22 cellular contexts compared by ENCODE assay signal in the genomic region with DNA sequence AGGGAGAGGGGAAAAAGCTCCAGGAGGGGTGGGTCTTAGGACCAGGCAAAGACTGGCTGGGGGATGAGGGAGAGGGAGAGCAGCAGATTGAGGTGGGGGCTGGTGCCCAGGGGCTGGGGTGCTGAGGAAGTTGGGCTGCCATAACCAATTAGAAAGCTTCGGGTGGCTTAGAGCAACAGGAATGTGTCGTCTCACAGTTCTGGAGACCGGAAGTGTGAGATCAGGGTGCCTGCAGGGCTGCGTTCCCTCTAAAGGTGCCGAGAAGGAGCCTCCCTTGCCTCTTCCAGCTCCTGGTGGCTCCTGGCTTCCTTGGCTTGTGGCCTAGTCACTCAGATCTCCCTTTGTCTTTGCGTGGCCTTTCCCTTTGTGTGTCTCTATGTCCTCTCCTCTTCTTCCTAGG. TPM values are rescaled to one million over a fixed set of nuclear protein-coding genes. Genes with fewer than 3 reads are reported as not detected.
DNase-seq lines count a peak whose midpoint lies in the region; ATAC-seq and TF ChIP-seq lines count a peak whose summit lies in the region.
"Had no signal": no experiment of that assay in that cellular context is flagged by ENCODE, and none has a peak within 500 bp of the region (broad histone marks: within the 10 kb centered on the region; RNA-seq: fewer than 3 reads in every experiment).

No MANE protein-coding gene starts in this region.

- peak overlapping the region in 1 of 5 experiments; percentile 56 for H3K4me3 Mint-ChIP-seq in brain
- H3K4me3 Mint-ChIP-seq: CD4-positive, alpha-beta memory T cell; IgD-negative memory B cell had no signal

- dilution Hi-C loops in IMR-90 (cut with HindIII; ENCODE audit: low sequenced_read_pairs, unreplicated experiment), result no loop called here

- H3K27me3 ChIP-seq in IMR-90 (ENCODE audit: control insufficient read depth, insufficient read depth, low read length), result 0 out of 2 replicates have a peak, but pooled peaks cover 4% of the 10 kb centered on the region
- H3K27me3 ChIP-seq in mesenchymal stem cell (ENCODE audit: control insufficient read depth in 1 of 2, insufficient read depth in 1 of 2, low read length in 2 of 2), result no peaks in the 10 kb centered on the region
- no peaks in the 10 kb centered on the region for H3K27me3 ChIP-seq in spleen (replicated peaks in 1 of 7)
- H3K27me3 ChIP-seq: BLaER1 had no signal

- H3K14ac ChIP-seq in IMR-90 (replicated peaks; ENCODE audit: low read depth, low read length), result no peak overlapping the region
- no peak overlapping the region for H3K14ac ChIP-seq in mesenchymal stem cell (ENCODE audit: low read length in 2 of 2)

- H3K4me1 ChIP-seq in IMR-90 (ENCODE audit: control insufficient read depth, insufficient read depth, low read length), result peaks cover 3% of the 10 kb centered on the region
- H3K4me1 ChIP-seq in mesenchymal stem cell (ENCODE audit: control insufficient read depth, insufficient read depth, low read depth, low read length), result peaks cover 9% of the 10 kb centered on the region
- peaks cover 3 to 75% (median 30%) of the 10 kb centered on the region in 6 donors for H3K4me1 ChIP-seq in spleen
- H3K4me1 ChIP-seq: BLaER1 had no signal

- H2BK12ac ChIP-seq in mesenchymal stem cell (ENCODE audit: low read length in 2 of 2), result no peak overlapping the region

- H3K79me1 ChIP-seq in IMR-90 (ENCODE audit: low read depth in 1 of 2, low read length in 2 of 2) (no peaks in the 10 kb centered on the region), mesenchymal stem cell (replicated peaks; ENCODE audit: low read length, poor library complexity, severe bottlenecking) (no peaks in the 10 kb centered on the region)

- peaks cover 34% of the 10 kb centered on the region for H3K4me1 Mint-ChIP-seq in brain

- H3K27me3 Mint-ChIP-seq in brain, result peaks cover 3% of the 10 kb centered on the region
- H3K27me3 Mint-ChIP-seq: CD4-positive, alpha-beta memory T cell had no signal

- peaks cover 0 to 21% (median 10%) of the 10 kb centered on the region in 5 experiments for H3K9me3 Mint-ChIP-seq in brain
- H3K9me3 Mint-ChIP-seq: CD4-positive, alpha-beta memory T cell; IgD-negative memory B cell had no signal

- peak overlapping the region; percentile 26 for H2AK9ac ChIP-seq in IMR-90 (replicated peaks; ENCODE audit: low read depth, low read length, poor library complexity)

- H3K9me3 ChIP-seq in IMR-90 (ENCODE audit: control insufficient read depth, insufficient read depth, low read length) (no peaks in the 10 kb centered on the region), mesenchymal stem cell (ENCODE audit: control insufficient read depth, low read length) (no peaks in the 10 kb centered on the region), spleen (no peaks in the 10 kb centered on the region)
- H3K9me3 ChIP-seq: BLaER1 had no signal

- WGBS in IMR-90 (ENCODE audit: extremely low coverage in 2 of 2, insufficient read length in 1 of 2), 2 experiments, result 60% methylated on average over 1 of the region's 6 CpGs; no CpG with 5 or more reads in 1 of the 2 experiments
- 88% methylated on average over 6 of the region's 6 CpGs for WGBS in mesenchymal stem cell
- 57 to 92% (median 77%) methylated on average over 6 of the region's 6 CpGs for WGBS in spleen, 5 donors

- intact Hi-C loops in IMR-90 (cut with micrococcal nuclease), result no loop called here
- intact Hi-C loops in spleen (cut with DNase I; ENCODE audit: low total_unique reads), result no loop called here

- H3K4ac ChIP-seq in IMR-90 (ENCODE audit: low read depth, low read length) (0 out of 2 replicates have a peak overlapping the region, but pooled peaks have one; percentile 13), mesenchymal stem cell (ENCODE audit: low read depth in 1 of 2, low read length in 2 of 2) (peak overlapping the region in 1 of 2 experiments; percentile 6)

- H2BK5ac ChIP-seq in IMR-90 (ENCODE audit: low read depth, low read length, poor library complexity, severe bottlenecking) (no peak overlapping the region), mesenchymal stem cell (ENCODE audit: low read depth, low read length, poor library complexity, severe bottlenecking) (no peak overlapping the region)

- H3K23ac ChIP-seq in IMR-90 (ENCODE audit: low read depth, low read length), result no peak overlapping the region
- no peak overlapping the region for H3K23ac ChIP-seq in mesenchymal stem cell (ENCODE audit: low read length in 2 of 2)

- H4K8ac ChIP-seq in IMR-90 (ENCODE audit: low read depth in 2 of 2, low read length in 2 of 2) (no peak overlapping the region), mesenchymal stem cell (ENCODE audit: low read length) (no peak overlapping the region)

- CTCF ChIA-PET in IMR-90 (lab: Yijun Ruan, JAX), result no interaction called here

- H3K4me2 ChIP-seq in IMR-90 (ENCODE audit: low read depth, low read length) (no peak overlapping the region), mesenchymal stem cell (ENCODE audit: low read length, poor library complexity, severe bottlenecking) (no peak overlapping the region)
- H3K4me2 ChIP-seq: BLaER1, PC-9 had no signal

- POLR2A ChIA-PET in IMR-90 (lab: Charles Lee; ENCODE audit: unreplicated experiment), result no interaction called here

- no peak overlapping the region for H4K5ac ChIP-seq in IMR-90 (ENCODE audit: low read depth, low read length)

- H2AFZ ChIP-seq in IMR-90 (replicated peaks; ENCODE audit: low read length, poor library complexity) (peak overlapping the region; percentile 41), mesenchymal stem cell (ENCODE audit: low read depth, low read length) (no peak overlapping the region)
- H2AFZ ChIP-seq: PC-9 had no signal

- H3K36me3 ChIP-seq in IMR-90 (ENCODE audit: control insufficient read depth, insufficient read depth, low read length), result no peaks in the 10 kb centered on the region
- H3K36me3 ChIP-seq in mesenchymal stem cell (ENCODE audit: control insufficient read depth in 1 of 2, insufficient read depth in 2 of 2, low read depth in 1 of 2, low read length in 2 of 2), result no peaks in the 10 kb centered on the region
- peaks cover 0 to 11% (median 0%) of the 10 kb centered on the region in 6 donors for H3K36me3 ChIP-seq in spleen
- H3K36me3 ChIP-seq: BLaER1 had no signal

- H3K56ac ChIP-seq in IMR-90 (ENCODE audit: extremely low read depth, insufficient read depth, low read length), result no peak overlapping the region

- no peaks in the 10 kb centered on the region for H3K36me3 Mint-ChIP-seq in brain
- H3K36me3 Mint-ChIP-seq: CD4-positive, alpha-beta memory T cell had no signal

- H3K9me1 ChIP-seq in IMR-90 (ENCODE audit: insufficient read depth, low read length), result no peaks in the 10 kb centered on the region; the same call in 1 of the 2 replicates

- peak overlapping the region in 3 of 5 experiments; percentile 18 to 74 (median 55) for H3K27ac Mint-ChIP-seq in brain
- H3K27ac Mint-ChIP-seq: IgD-negative memory B cell had no signal

- no peak overlapping the region for H2BK20ac ChIP-seq in IMR-90 (ENCODE audit: low read depth, low read length)

- in situ Hi-C loops in IMR-90 (cut with MboI; ENCODE audit: low sequenced_read_pairs) (loop anchor here (5.0 kb wide), 1 partner anchor 276 kb away; no protein-coding TSS in a partner anchor), GM13977 (cut with MboI; ENCODE audit: low pct_unique_long_range_greater_than_20kb, low sequenced_read_pairs, unreplicated experiment) (no loop called here)

- ATAC-seq in IMR-90 (ENCODE audit: low read depth) (no peak), esophagus mucosa (no peak), GM21515 (IDR thresholded peaks at IDR 0.05; ENCODE audit: unreplicated experiment) (no peak)

- H3K4me3 ChIP-seq in IMR-90 (ENCODE audit: insufficient read depth, low read depth, low read length) (no peak overlapping the region), mesenchymal stem cell (ENCODE audit: insufficient read depth in 1 of 2, low read depth in 1 of 2, low read length in 2 of 2) (no peak overlapping the region), spleen (peak overlapping the region in 5 of 8 donors; percentile 7 to 64 (median 23))
- H3K4me3 ChIP-seq: BLaER1, PC-9 had no signal

- TF ChIP-seq RAD21 in IMR-90 (IDR thresholded peaks at IDR 0.05; ENCODE audit: low read length), result no peak

- H4K91ac ChIP-seq in IMR-90 (ENCODE audit: insufficient read depth, low read depth, low read length) (no peak overlapping the region), mesenchymal stem cell (ENCODE audit: low read length) (peak overlapping the region; percentile 54)

- BruUV-seq in IMR-90 (replicated peaks; lab: Mats Ljungman, UMichigan), result no TSS peak

- H2BK15ac ChIP-seq in IMR-90 (ENCODE audit: low read depth, low read length) (no peak overlapping the region), mesenchymal stem cell (ENCODE audit: low read depth, poor library complexity, severe bottlenecking) (no peak overlapping the region)

- H3K9ac ChIP-seq in IMR-90 (ENCODE audit: low read depth, low read length) (no peak overlapping the region), mesenchymal stem cell (ENCODE audit: low read length) (no peak overlapping the region)
- H3K9ac ChIP-seq: BLaER1 had no signal

- no peak overlapping the region for H3K27ac ChIP-seq in IMR-90 (ENCODE audit: insufficient read depth, low read length)
- H3K27ac ChIP-seq in mesenchymal stem cell (ENCODE audit: low read length, poor library complexity, severe bottlenecking), result no peak overlapping the region
- peak overlapping the region in 6 of 8 donors; percentile 69 to 85 (median 80) for H3K27ac ChIP-seq in spleen
- H3K27ac ChIP-seq: BLaER1, HL-60, PC-9 had no signal

- DNase-seq in IMR-90 (no peak), mesenchymal stem cell (no peak), spleen (no peak), GM13977 (ENCODE audit: low spot score) (no peak)
- DNase-seq: CD4-positive, alpha-beta memory T cell; DMS153; MM.1S; NCI-H1092; NCI-H146; NCI-H2029 treated with DMSO at 0.1 percent for 48 hours; NCI-H2171; NCI-H526; PC-9 had no signal

- no peaks in the 10 kb centered on the region for H4K20me1 ChIP-seq in IMR-90 (ENCODE audit: insufficient read depth, low read length)
- H4K20me1 ChIP-seq: BLaER1 had no signal

- H2AK5ac ChIP-seq in IMR-90 (ENCODE audit: low read depth, low read length), result peak overlapping the region; percentile 57; the same call in 1 of the 2 replicates
- no peak overlapping the region for H2AK5ac ChIP-seq in mesenchymal stem cell (ENCODE audit: low read length, severe bottlenecking)

- H2BK120ac ChIP-seq in IMR-90 (ENCODE audit: low read depth, low read length) (no peak overlapping the region), mesenchymal stem cell (ENCODE audit: low read depth, low read length) (no peak overlapping the region)

- TF ChIP-seq CTCF in IMR-90 (conservative IDR thresholded peaks at IDR 0.05; ENCODE audit: low read depth, low read length) (no peak), brain (conservative IDR thresholded peaks at IDR 0.05) (no peak), spleen (IDR thresholded peaks at IDR 0.05 in 8 of 11, conservative IDR thresholded peaks at IDR 0.05 in 3 of 11) (no peak), GM13977 (IDR thresholded peaks at IDR 0.05; ENCODE audit: extremely low read depth, insufficient read depth, missing control alignments) (no peak)

- H3K18ac ChIP-seq in IMR-90 (ENCODE audit: low read depth, low read length), result no peak overlapping the region
- peak overlapping the region in 1 of 2 experiments; percentile 9 for H3K18ac ChIP-seq in mesenchymal stem cell (ENCODE audit: low read depth in 1 of 2, low read length in 2 of 2)

- TF ChIP-seq POLR2A in IMR-90 (IDR thresholded peaks at IDR 0.05; ENCODE audit: low read depth, low read length) (no peak), spleen (IDR thresholded peaks at IDR 0.05) (no peak)

RNA-seq across cellular contexts. Expression of gene IL34, which starts 2.2 kb away (rescaled TPM):
- total RNA-seq in IMR-90 (2012; rRNA removed), result 1.1 and 1.3 TPM in 2 replicates
- 2.0 and 2.5 TPM in 2 replicates for polyA plus RNA-seq in IMR-90 (2012; rRNA removed)
- 2.1 and 4.5 TPM in 2 replicates for polyA plus RNA-seq in IMR-90 (2012; cell fraction: cytosol; rRNA removed)
- polyA plus RNA-seq in IMR-90 (2012; cell fraction: nucleus; rRNA removed; ENCODE audit: low replicate concordance), result 2.3 and 2.9 TPM in 2 replicates
- 6.7 TPM for polyA plus RNA-seq in brain (ENCODE audit: insufficient read depth, low read depth, low replicate concordance)
- 0.15 TPM for polyA plus RNA-seq in mesenchymal stem cell (2013, experiment 1 of 2)
- 0.11 TPM for polyA plus RNA-seq in mesenchymal stem cell (2013, experiment 2 of 2)
- total RNA-seq in spleen, result 100 to 1,000 TPM in 5 of 7 donors, 10 to 100 TPM in 2; 48.2 to 258 (median 197) TPM
- polyA plus RNA-seq in spleen, result 10 to 100 TPM; 20.3 to 82.3 (median 21.3) TPM
- 7.9 TPM for total RNA-seq in esophagus mucosa
- total RNA-seq: A673; CD4-positive, alpha-beta memory T cell; H4; HT1080; PC-9 had no signal
- polyA plus RNA-seq: CD4-positive, alpha-beta memory T cell; IgD-negative memory B cell had no signal

RNA-seq across cellular contexts. Expression of gene MTSS2, which starts 37.2 kb away (rescaled TPM):
- total RNA-seq in IMR-90 (2012; rRNA removed) (8.9 and 9.1 TPM in 2 replicates), spleen (100 to 1,000 TPM in 3 of 7 donors, 10 to 100 TPM in 4; 40.6 to 116 (median 94.6) TPM), esophagus mucosa (32.8 TPM)
- polyA plus RNA-seq in IMR-90 (2012; rRNA removed) (86.2 and 108 TPM in 2 replicates), brain (ENCODE audit: insufficient read depth, low read depth, low replicate concordance) (231 TPM), spleen (10 to 100 TPM in 2 of 3 donors, 1 to 10 TPM in 1; 9.0 to 66.7 (median 12.2) TPM)
- 69.9 and 88.4 TPM in 2 replicates for polyA plus RNA-seq in IMR-90 (2012; cell fraction: cytosol; rRNA removed)
- 148 and 251 TPM in 2 replicates for polyA plus RNA-seq in IMR-90 (2012; cell fraction: nucleus; rRNA removed; ENCODE audit: low replicate concordance)
- 105 TPM for polyA plus RNA-seq in mesenchymal stem cell (2013, experiment 1 of 2)
- polyA plus RNA-seq in mesenchymal stem cell (2013, experiment 2 of 2), result 103 TPM
- polyA plus RNA-seq: CD4-positive, alpha-beta memory T cell had no signal

Comparison
In these comparisons a context has a peak if more than half of its experiments do, and no peak if none do; other contexts are left out.
1. H3K27ac ChIP-seq: peak in spleen (6 of 8); none in IMR-90 (single experiment) and mesenchymal stem cell (single experiment).
2. H3K4me3 ChIP-seq: peak in spleen (5 of 8); none in IMR-90 (single experiment) and mesenchymal stem cell (0 of 2).